ENCODE assay signal across 7 cellular contexts in the genomic region with DNA sequence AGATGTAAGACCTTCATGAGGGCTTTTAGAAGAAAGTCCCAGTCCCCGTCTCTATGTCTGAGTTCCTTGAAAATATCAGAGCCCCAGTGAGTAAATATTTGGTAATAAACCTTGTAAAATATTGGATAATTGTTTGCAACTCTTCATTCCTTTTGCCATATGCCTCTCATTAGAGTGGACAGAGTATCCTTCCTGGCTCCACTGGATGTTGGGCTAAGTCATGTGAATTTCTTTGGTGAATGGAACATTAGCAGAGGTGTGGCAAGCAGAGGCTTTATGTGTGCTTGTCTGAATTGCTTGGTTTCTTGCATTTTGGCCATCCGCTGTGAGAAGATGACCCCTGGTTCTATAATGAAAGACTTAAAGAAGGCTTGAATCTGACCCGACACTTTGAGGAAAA.
"Had no signal": no experiment of that assay in that cellular context is flagged by ENCODE, and none has a peak within 500 bp of the region (broad histone marks: within the 10 kb centered on the region; RNA-seq: fewer than 3 reads in every experiment).

No MANE protein-coding gene starts in this region.

- DNase-seq: GM23248, GOT3, H7, HCEC 1CT, KG1 had no signal

- H3K9ac ChIP-seq: GM23248 had no signal

- H3K27ac ChIP-seq: GM23248, HL-60 had no signal

- H3K4me3 ChIP-seq: GM23248, K562 had no signal

- H2AFZ ChIP-seq: GM23248 had no signal
